Comparison of ENCODE assay signal across 6 cellular contexts in genomic region chr14:18967134-18967533, GRCh38. TPM values are rescaled to one million over a fixed set of nuclear protein-coding genes. Genes with fewer than 3 reads are reported as not detected.
"Had no signal": no experiment of that assay in that cellular context is flagged by ENCODE, and none has a peak within 500 bp of the region (broad histone marks: within the 10 kb centered on the region; RNA-seq: fewer than 3 reads in every experiment).

POTEM (plus strand) TSS chr14:18967434; CDS start chr14:18967486, 52 bp downstream.

RNA-seq across cellular contexts. Expression of gene POTEM, which starts in this region (rescaled TPM):
- total RNA-seq: HepG2, HT-29, HT1080, IMR-90, K562 had no signal
- polyA plus RNA-seq: HepG2, IgD-negative memory B cell, IMR-90, K562 had no signal
